Comparison of ENCODE assay signal across 17 cellular contexts in the genomic region with DNA sequence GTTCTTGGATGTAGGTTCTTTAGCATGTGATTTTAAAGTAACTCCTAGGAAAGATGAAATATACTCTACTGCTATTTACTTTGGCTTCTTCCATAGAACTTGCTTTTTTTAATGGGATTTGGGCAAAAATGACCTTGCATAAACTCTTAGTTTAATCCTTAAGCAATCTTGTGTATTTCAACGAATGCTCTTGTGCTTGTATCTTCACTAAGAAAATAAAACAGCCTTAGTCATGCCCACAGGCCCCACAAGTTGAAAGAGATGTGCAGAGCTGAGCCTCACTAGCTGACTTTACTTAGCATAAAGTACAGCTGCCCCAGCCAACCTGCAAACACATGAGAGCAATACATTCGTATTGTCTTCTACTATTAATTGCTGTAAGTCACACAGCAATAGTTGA.
DNase-seq lines count a peak whose midpoint lies in the region; ATAC-seq, FAIRE-seq and TF ChIP-seq lines count a peak whose summit lies in the region.
"Had no signal": no experiment of that assay in that cellular context is flagged by ENCODE, and none has a peak within 500 bp of the region (broad histone marks: within the 10 kb centered on the region; RNA-seq: fewer than 3 reads in every experiment).

No MANE protein-coding gene starts in this region.

- H3K4ac ChIP-seq in IMR-90 (ENCODE audit: low read depth, low read length), result no peak overlapping the region

- no peaks in the 10 kb centered on the region for H4K20me1 ChIP-seq in IMR-90 (ENCODE audit: insufficient read depth, low read length)

- no peak overlapping the region for H2BK20ac ChIP-seq in IMR-90 (ENCODE audit: low read depth, low read length)

- intact Hi-C loops in IMR-90 (cut with micrococcal nuclease) (no loop called here), upper lobe of right lung (cut with DNase I) (no loop called here)

- no peak overlapping the region for H3K4me2 ChIP-seq in IMR-90 (ENCODE audit: low read depth, low read length)

- FAIRE-seq in small intestine (lab: Jason Lieb, UNC), result no peak
- FAIRE-seq: G401.6, GM12891, GM18507 had no signal

- no peaks in the 10 kb centered on the region for H3K9me3 ChIP-seq in IMR-90 (ENCODE audit: control insufficient read depth, insufficient read depth, low read length)
- H3K9me3 ChIP-seq in small intestine (ENCODE audit: control insufficient read depth, low read depth), result no peaks in the 10 kb centered on the region
- H3K9me3 ChIP-seq in upper lobe of right lung, result no peaks in the 10 kb centered on the region

- CTCF ChIA-PET in IMR-90 (lab: Yijun Ruan, JAX), result no interaction called here

- H2AK5ac ChIP-seq in IMR-90 (ENCODE audit: low read depth, low read length), result no peak overlapping the region

- H2AFZ ChIP-seq in IMR-90 (replicated peaks; ENCODE audit: low read length, poor library complexity), result no peak overlapping the region

- POLR2A ChIA-PET in IMR-90 (lab: Charles Lee; ENCODE audit: unreplicated experiment), result no interaction called here

- no peak overlapping the region for H3K56ac ChIP-seq in IMR-90 (ENCODE audit: extremely low read depth, insufficient read depth, low read length)

- no peak overlapping the region for H3K14ac ChIP-seq in IMR-90 (replicated peaks; ENCODE audit: low read depth, low read length)

- H3K27me3 ChIP-seq in IMR-90 (ENCODE audit: control insufficient read depth, insufficient read depth, low read length) (no peaks in the 10 kb centered on the region), small intestine (ENCODE audit: control insufficient read depth in 2 of 2, insufficient read depth in 2 of 2, low read length in 2 of 2) (no peaks in the 10 kb centered on the region), upper lobe of right lung (no peaks in the 10 kb centered on the region)

- H2BK15ac ChIP-seq in IMR-90 (ENCODE audit: low read depth, low read length), result no peak overlapping the region

- no peak overlapping the region for H3K27ac ChIP-seq in IMR-90 (ENCODE audit: insufficient read depth, low read length)
- H3K27ac ChIP-seq in small intestine (ENCODE audit: low read depth in 1 of 2, low read length in 1 of 2), result no peak overlapping the region
- no peak overlapping the region for H3K27ac ChIP-seq in upper lobe of right lung
- H3K27ac ChIP-seq: RWPE1 had no signal

- DNase-seq in IMR-90 (peak; percentile 65), cardiac fibroblast (ENCODE audit: low read depth in 2 of 2) (peak; percentile 10 to 78), fibroblast of villous mesenchyme (ENCODE audit: low read depth) (peak; percentile 4), small intestine (no peak), COR-L47 (lab: John Stamatoyannopoulos, UW) (no peak), upper lobe of right lung (no peak), GM10266 (ENCODE audit: extremely low spot score) (no peak)
- DNase-seq: CD8-positive, alpha-beta T cell; DMS79 treated with DMSO at 0.1 percent for 48 hours; MV-4-11; NCI-H1436; NCI-H2029 treated with DMSO at 0.1 percent for 48 hours; NCI-H748 treated with DMSO at 0.1 percent for 48 hours had no signal

- no peaks in the 10 kb centered on the region for H3K4me1 ChIP-seq in IMR-90 (ENCODE audit: control insufficient read depth, insufficient read depth, low read length)
- no peaks in the 10 kb centered on the region for H3K4me1 ChIP-seq in small intestine (ENCODE audit: control insufficient read depth in 2 of 2, insufficient read depth in 1 of 2, low read depth in 1 of 2, low read length in 1 of 2)
- H3K4me1 ChIP-seq in upper lobe of right lung, result no peaks in the 10 kb centered on the region

- no peak overlapping the region for H2BK120ac ChIP-seq in IMR-90 (ENCODE audit: low read depth, low read length)

- TF ChIP-seq CTCF in IMR-90 (conservative IDR thresholded peaks at IDR 0.05; ENCODE audit: low read depth, low read length) (no peak), cardiac fibroblast (IDR thresholded peaks at IDR 0.05; ENCODE audit: low read depth, low read length) (no peak), fibroblast of villous mesenchyme (IDR thresholded peaks at IDR 0.05; ENCODE audit: insufficient read depth, low read depth, low read length) (no peak), upper lobe of right lung (IDR thresholded peaks at IDR 0.05) (no peak), GM10266 (IDR thresholded peaks at IDR 0.05; ENCODE audit: control insufficient read depth, insufficient read depth, low read depth, missing control alignments) (no peak)

- peak overlapping the region; percentile 18 for H2BK5ac ChIP-seq in IMR-90 (ENCODE audit: low read depth, low read length, poor library complexity, severe bottlenecking)

- no peaks in the 10 kb centered on the region for H3K79me1 ChIP-seq in IMR-90 (ENCODE audit: low read depth in 1 of 2, low read length in 2 of 2)

- in situ Hi-C loops in IMR-90 (cut with MboI; ENCODE audit: low sequenced_read_pairs), result no loop called here

- no CpG with 5 or more reads among the region's 2 CpGs for WGBS in IMR-90 (ENCODE audit: extremely low coverage in 2 of 2, insufficient read length in 1 of 2), 2 experiments
- 65 to 75% (median 73%) methylated on average over 2 of the region's 2 CpGs for WGBS in small intestine, 3 donors

- no peak overlapping the region for H4K8ac ChIP-seq in IMR-90 (ENCODE audit: low read depth in 2 of 2, low read length in 2 of 2)

- H3K9me1 ChIP-seq in IMR-90 (ENCODE audit: insufficient read depth, low read length), result no peaks in the 10 kb centered on the region

- TF ChIP-seq RAD21 in IMR-90 (IDR thresholded peaks at IDR 0.05; ENCODE audit: low read length), result no peak

- H3K36me3 ChIP-seq in IMR-90 (ENCODE audit: control insufficient read depth, insufficient read depth, low read length) (no peaks in the 10 kb centered on the region), small intestine (ENCODE audit: control insufficient read depth in 2 of 2, insufficient read depth in 2 of 2, low read length in 2 of 2) (no peaks in the 10 kb centered on the region), upper lobe of right lung (no peaks in the 10 kb centered on the region)

- H4K5ac ChIP-seq in IMR-90 (ENCODE audit: low read depth, low read length), result no peak overlapping the region

- TF ChIP-seq POLR2A in IMR-90 (IDR thresholded peaks at IDR 0.05; ENCODE audit: low read depth, low read length), result no peak

- dilution Hi-C loops in IMR-90 (cut with HindIII; ENCODE audit: low sequenced_read_pairs, unreplicated experiment), result no loop called here

- H2AK9ac ChIP-seq in IMR-90 (replicated peaks; ENCODE audit: low read depth, low read length, poor library complexity), result no peak overlapping the region

- H3K18ac ChIP-seq in IMR-90 (ENCODE audit: low read depth, low read length), result no peak overlapping the region

- ATAC-seq in IMR-90 (ENCODE audit: low read depth) (peak; percentile 96), upper lobe of right lung (no peak)
- ATAC-seq: CD8-positive, alpha-beta T cell had no signal

- BruUV-seq in IMR-90 (replicated peaks; lab: Mats Ljungman, UMichigan), result no TSS peak

- no peak overlapping the region for H3K4me3 ChIP-seq in IMR-90 (ENCODE audit: insufficient read depth, low read depth, low read length)
- H3K4me3 ChIP-seq in cardiac fibroblast (replicated peaks in 1 of 2; ENCODE audit: low read depth in 2 of 2, low read length in 2 of 2), result no peak overlapping the region
- no peak overlapping the region for H3K4me3 ChIP-seq in fibroblast of villous mesenchyme (ENCODE audit: low read depth, low read length)
- no peak overlapping the region for H3K4me3 ChIP-seq in small intestine (ENCODE audit: low read depth in 1 of 2, low read length in 2 of 2)
- no peak overlapping the region for H3K4me3 ChIP-seq in upper lobe of right lung

- no peak overlapping the region for H3K23ac ChIP-seq in IMR-90 (ENCODE audit: low read depth, low read length)

- no peak overlapping the region for H3K9ac ChIP-seq in IMR-90 (ENCODE audit: low read depth, low read length)

- no peak overlapping the region for H4K91ac ChIP-seq in IMR-90 (ENCODE audit: insufficient read depth, low read depth, low read length)

TF ChIP-seq in IMR-90, 13 proteins besides CTCF, POLR2A, EP300 and RAD21:
- TF ChIP-seq BHLHE40 (IDR thresholded peaks at IDR 0.05; ENCODE audit: low read depth, low read length), result no peak
- peak; percentile 30; the same call in 1 of the 2 replicates for TF ChIP-seq CEBPB (IDR thresholded peaks at IDR 0.05; ENCODE audit: low read depth, low read length)
- TF ChIP-seq SMC3 (IDR thresholded peaks at IDR 0.05; ENCODE audit: low read depth, low read length), result no peak

Comparison
In these comparisons a context has a peak if more than half of its experiments do, and no peak if none do; other contexts are left out.
1. DNase-seq: peak in IMR-90 (single experiment), cardiac fibroblast (2 of 2) and fibroblast of villous mesenchyme (single experiment); none in small intestine (single experiment), COR-L47 (single experiment), upper lobe of right lung (single experiment) and GM10266 (single experiment).